9 cellular contexts compared by ENCODE assay signal in genomic region chrX:19382500-19383145, GRCh38.
DNase-seq lines count a peak whose midpoint lies in the region; FAIRE-seq and TF ChIP-seq lines count a peak whose summit lies in the region.
"Had no signal": no experiment of that assay in that cellular context is flagged by ENCODE, and none has a peak within 500 bp of the region (broad histone marks: within the 10 kb centered on the region; RNA-seq: fewer than 3 reads in every experiment).

No MANE protein-coding gene starts in this region.

- DNase-seq in NCI-H1436 (lab: John Stamatoyannopoulos, UW): peak; percentile 20
- DNase-seq in NCI-H1436 treated with DMSO at 0.1 percent for 48 hours (lab: John Stamatoyannopoulos, UW): no peak
- DNase-seq in HuH-7 (ENCODE audit: low spot score): peak; percentile 56
- peak; percentile 16 for DNase-seq in amniotic epithelial cell (ENCODE audit: low read depth)
- DNase-seq in iris pigment epithelial cell (ENCODE audit: low read depth): peak; percentile 35
- peak; percentile 24 to 43 for DNase-seq in stimulated activated CD4-positive, alpha-beta T cell treated with anti-CD3 and anti-CD28 coated beads, Interleukin-4, amount 100 ng/mL, for 4 hours
- DNase-seq in H54 (ENCODE audit: insufficient read length, low spot score): no peak

- no peak for TF ChIP-seq POLR2A in H54 (IDR thresholded peaks at IDR 0.05; ENCODE audit: low read depth, low read length)

- H4K20me1 ChIP-seq in SU-DHL-6 (ENCODE audit: low read depth, low read length): no peaks in the 10 kb centered on the region
- H4K20me1 ChIP-seq: BLaER1 had no signal

- H3F3A ChIP-seq in SU-DHL-6 (ENCODE audit: insufficient read depth): no peaks in the 10 kb centered on the region

- peak; percentile 45 for TF ChIP-seq CTCF in SU-DHL-6 (IDR thresholded peaks at IDR 0.05; ENCODE audit: insufficient read depth, low read length, poor library complexity, severe bottlenecking)

- no peak overlapping the region for H2AFZ ChIP-seq in SU-DHL-6 (ENCODE audit: low read depth, low read length, severe bottlenecking)

- FAIRE-seq in H54 (lab: Jason Lieb, UNC): no peak

- no peak overlapping the region for H3K4me2 ChIP-seq in SU-DHL-6 (ENCODE audit: low read depth, low read length, poor library complexity, severe bottlenecking)
- H3K4me2 ChIP-seq: BLaER1 had no signal

- no peaks in the 10 kb centered on the region for H3K27me3 ChIP-seq in SU-DHL-6 (ENCODE audit: low read length)
- H3K27me3 ChIP-seq: BLaER1 had no signal

- no peaks in the 10 kb centered on the region for H3K36me3 ChIP-seq in SU-DHL-6 (ENCODE audit: low read length)

- H3K9me3 ChIP-seq in SU-DHL-6 (ENCODE audit: insufficient read depth, low read length): no peaks in the 10 kb centered on the region
- H3K9me3 ChIP-seq: BLaER1 had no signal

- no peak overlapping the region for H3K4me3 ChIP-seq in SU-DHL-6 (ENCODE audit: insufficient read depth, low read length, poor library complexity, severe bottlenecking)
- H3K4me3 ChIP-seq: BLaER1 had no signal

- H3K9ac ChIP-seq in SU-DHL-6 (ENCODE audit: low read length): no peak overlapping the region
- H3K9ac ChIP-seq: BLaER1 had no signal

- H3K27ac ChIP-seq in SU-DHL-6 (ENCODE audit: low read depth, low read length): no peak overlapping the region
- H3K27ac ChIP-seq: BLaER1 had no signal

- H3K9me2 ChIP-seq in SU-DHL-6 (replicated peaks; ENCODE audit: insufficient read depth, low read length): no peaks in the 10 kb centered on the region

- H3K79me2 ChIP-seq in SU-DHL-6 (ENCODE audit: insufficient read depth, low read length): no peaks in the 10 kb centered on the region

Comparison
In these comparisons a context has a peak if more than half of its experiments do, and no peak if none do; other contexts are left out.
1. DNase-seq: peak in NCI-H1436 (single experiment), HuH-7 (single experiment), amniotic epithelial cell (single experiment), iris pigment epithelial cell (single experiment) and stimulated activated CD4-positive, alpha-beta T cell treated with anti-CD3 and anti-CD28 coated beads, Interleukin-4, amount 100 ng/mL, for 4 hours (2 of 2); none in NCI-H1436 treated with DMSO at 0.1 percent for 48 hours (single experiment) and H54 (single experiment).